In genomic region chr16:53504665-53505064, GRCh38 we compare ENCODE assay signal across 8 cellular contexts. TPM values are rescaled to one million over a fixed set of nuclear protein-coding genes. Genes with fewer than 3 reads are reported as not detected.
DNase-seq lines count a peak whose midpoint lies in the region; ATAC-seq, FAIRE-seq and TF ChIP-seq lines count a peak whose summit lies in the region.

No MANE protein-coding gene starts in this region.

- no peaks in the 10 kb centered on the region; the same call in 2 of the 3 replicates for H3K36me3 Mint-ChIP-seq in GM23338 (ENCODE audit: low read depth)
- H3K36me3 Mint-ChIP-seq in activated CD8-positive, alpha-beta memory T cell treated with anti-CD3 and anti-CD28 coated beads, Interleukin-2, amount 10 ng/mL, durations not matched to agents 7 days and 5 days = peaks cover 8% of the 10 kb centered on the region

- peaks cover 27% of the 10 kb centered on the region for H3K79me2 ChIP-seq in GM23338 (replicated peaks; ENCODE audit: insufficient read depth)

- H3K27me3 ChIP-seq in GM23338 (ENCODE audit: insufficient read depth) (no peaks in the 10 kb centered on the region), skeletal muscle satellite cell (ENCODE audit: control insufficient read depth, insufficient read depth, low read length) (no peaks in the 10 kb centered on the region)

- no peaks in the 10 kb centered on the region for H3K36me3 ChIP-seq in GM23338 (ENCODE audit: insufficient read depth)
- H3K36me3 ChIP-seq in skeletal muscle satellite cell (ENCODE audit: insufficient read depth, low read length) = no peaks in the 10 kb centered on the region

- no peak for DNase-seq in GM23338 (ENCODE audit: low spot score)
- DNase-seq in activated CD8-positive, alpha-beta memory T cell treated with anti-CD3 and anti-CD28 coated beads, Interleukin-2, amount 10 ng/mL, durations not matched to agents 7 days and 5 days = peak; percentile 39
- DNase-seq in fibroblast of villous mesenchyme (ENCODE audit: low read depth) = peak; percentile 46
- no peak for DNase-seq in urothelium cell line (ENCODE audit: low spot score)
- DNase-seq in HEK293T (ENCODE audit: extremely low spot score) = no peak
- no peak for DNase-seq in hypothalamus (lab: John Stamatoyannopoulos, UW)

- peak overlapping the region; percentile 86 for H3K4me3 Mint-ChIP-seq in GM23338
- peak overlapping the region; percentile 91 for H3K4me3 Mint-ChIP-seq in activated CD8-positive, alpha-beta memory T cell treated with anti-CD3 and anti-CD28 coated beads, Interleukin-2, amount 10 ng/mL, durations not matched to agents 7 days and 5 days

- peaks cover 11% of the 10 kb centered on the region for H3K9me2 ChIP-seq in GM23338 (ENCODE audit: insufficient read depth)

- H2AFZ ChIP-seq in GM23338 = peak overlapping the region; percentile 58; the same call in 1 of the 2 replicates

- H3K4me1 ChIP-seq in GM23338 (ENCODE audit: insufficient read depth) (peaks cover 29% of the 10 kb centered on the region), skeletal muscle satellite cell (ENCODE audit: control insufficient read depth, insufficient read depth, low read length) (peaks cover 28% of the 10 kb centered on the region)

- H3F3A ChIP-seq in GM23338 (replicated peaks; ENCODE audit: low read depth) = no peaks in the 10 kb centered on the region; the same call in 1 of the 2 replicates

- no peaks in the 10 kb centered on the region for H3K9me3 ChIP-seq in skeletal muscle satellite cell (replicated peaks; ENCODE audit: low read length)

- H3K27ac ChIP-seq in GM23338 (ENCODE audit: low read depth) = no peak overlapping the region

- peak overlapping the region; percentile 46; the same call in 1 of the 2 replicates for H3K27ac Mint-ChIP-seq in GM23338
- H3K27ac Mint-ChIP-seq in activated CD8-positive, alpha-beta memory T cell treated with anti-CD3 and anti-CD28 coated beads, Interleukin-2, amount 10 ng/mL, durations not matched to agents 7 days and 5 days = peak overlapping the region; percentile 89

- no peaks in the 10 kb centered on the region; the same call in 2 of the 3 replicates for H3K9me3 Mint-ChIP-seq in GM23338
- no peaks in the 10 kb centered on the region for H3K9me3 Mint-ChIP-seq in activated CD8-positive, alpha-beta memory T cell treated with anti-CD3 and anti-CD28 coated beads, Interleukin-2, amount 10 ng/mL, durations not matched to agents 7 days and 5 days (ENCODE audit: low read depth)

- H3K4me3 ChIP-seq in GM23338 (peak overlapping the region; percentile 74), fibroblast of villous mesenchyme (ENCODE audit: low read depth, low read length) (no peak overlapping the region), skeletal muscle satellite cell (ENCODE audit: low read length) (peak overlapping the region; percentile 76)

- TF ChIP-seq CTCF in GM23338 (conservative IDR thresholded peaks at IDR 0.05; ENCODE audit: low read depth in 2 of 2) (no peak), fibroblast of villous mesenchyme (IDR thresholded peaks at IDR 0.05; ENCODE audit: insufficient read depth, low read depth, low read length) (no peak)

- H3K4me2 ChIP-seq in GM23338 = peak overlapping the region; percentile 88
- peak overlapping the region; percentile 93 for H3K4me2 ChIP-seq in skeletal muscle satellite cell (ENCODE audit: low read length)

- FAIRE-seq in urothelium cell line (lab: Jason Lieb, UNC) = no peak

- peak overlapping the region; percentile 69 for H3K9ac ChIP-seq in skeletal muscle satellite cell (ENCODE audit: low read depth, low read length)

- H3K27me3 Mint-ChIP-seq in GM23338 (ENCODE audit: insufficient read depth, low read depth, poor library complexity) = peaks cover 8% of the 10 kb centered on the region
- no peaks in the 10 kb centered on the region for H3K27me3 Mint-ChIP-seq in activated CD8-positive, alpha-beta memory T cell treated with anti-CD3 and anti-CD28 coated beads, Interleukin-2, amount 10 ng/mL, durations not matched to agents 7 days and 5 days

- CTCF ChIA-PET in activated CD8-positive, alpha-beta memory T cell treated with anti-CD3 and anti-CD28 coated beads, Interleukin-2, amount 10 ng/mL, durations not matched to agents 7 days and 5 days (lab: Charles Lee) = interaction anchor here (0.8 to 2.0 kb wide), 5 partner anchors 8 to 168 kb away, joined by 3 to 14 read pairs (median 4); no protein-coding TSS in a partner anchor
- CTCF ChIA-PET in HEK293T (lab: Yijun Ruan, JAX) = interaction anchor here (0.6 kb wide), 1 partner anchor 248 kb away, joined by 3 read pairs; no protein-coding TSS in a partner anchor

- H4K20me1 ChIP-seq in GM23338 (replicated peaks; ENCODE audit: insufficient read depth) = peaks cover 6% of the 10 kb centered on the region

- ATAC-seq in GM23338 = no peak
- ATAC-seq in activated CD8-positive, alpha-beta memory T cell treated with anti-CD3 and anti-CD28 coated beads, Interleukin-2, amount 10 ng/mL, durations not matched to agents 7 days and 5 days = no peak
- ATAC-seq in HG03097 (IDR thresholded peaks at IDR 0.05; ENCODE audit: low FRiP score, unreplicated experiment) = no peak

- POLR2A ChIA-PET in HEK293T (lab: Yijun Ruan, JAX) = interaction anchor here (1.8 kb wide), 1 partner anchor 70 kb away, joined by 7 read pairs; the partner anchor contains the start of gene RBL2

- peaks cover 27% of the 10 kb centered on the region for H3K4me1 Mint-ChIP-seq in GM23338
- peaks cover 45% of the 10 kb centered on the region for H3K4me1 Mint-ChIP-seq in activated CD8-positive, alpha-beta memory T cell treated with anti-CD3 and anti-CD28 coated beads, Interleukin-2, amount 10 ng/mL, durations not matched to agents 7 days and 5 days

TF ChIP-seq in GM23338, 12 proteins besides CTCF, POLR2A, EP300 and RAD21:
- TF ChIP-seq POLR2AphosphoS5 (IDR thresholded peaks at IDR 0.05; ENCODE audit: low read depth) = no peak
- TF ChIP-seq NANOG (IDR thresholded peaks at IDR 0.05; ENCODE audit: borderline replicate concordance) = no peak
- no peak for TF ChIP-seq EZH2phosphoT487 (IDR thresholded peaks at IDR 0.05; ENCODE audit: unreplicated experiment)
- no peak for TF ChIP-seq STAT1 (IDR thresholded peaks at IDR 0.05; ENCODE audit: unreplicated experiment)
- TF ChIP-seq REST (IDR thresholded peaks at IDR 0.05; ENCODE audit: unreplicated experiment) = no peak

TF ChIP-seq in HEK293T, 16 proteins besides CTCF, POLR2A, EP300 and RAD21:
- no peak for TF ChIP-seq ELF4 (IDR thresholded peaks at IDR 0.05)
- TF ChIP-seq FOXK2 (IDR thresholded peaks at IDR 0.05) = no peak
- TF ChIP-seq CTBP1 (IDR thresholded peaks at IDR 0.05; ENCODE audit: borderline replicate concordance) = no peak
- no peak for TF ChIP-seq HDGF (IDR thresholded peaks at IDR 0.05; ENCODE audit: borderline replicate concordance)
- no peak for TF ChIP-seq L3MBTL2 (conservative IDR thresholded peaks at IDR 0.05)
- no peak for TF ChIP-seq PKNOX1 (IDR thresholded peaks at IDR 0.05)
- TF ChIP-seq BHLHE40 (IDR thresholded peaks at IDR 0.05; ENCODE audit: borderline replicate concordance) = no peak
- no peak for TF ChIP-seq ZNF384 (IDR thresholded peaks at IDR 0.05)
- TF ChIP-seq NFRKB (IDR thresholded peaks at IDR 0.05) = no peak
- no peak for TF ChIP-seq TARDBP (IDR thresholded peaks at IDR 0.05)
- no peak for TF ChIP-seq SUZ12 (IDR thresholded peaks at IDR 0.05)

RNA-seq across cellular contexts. Expression of gene AKTIP, which starts 1.7 kb away (rescaled TPM):
- total RNA-seq in GM23338 (2014; rRNA removed; shearing (Covaris generic)) = 14.7 and 21.6 TPM in 2 replicates
- polyA plus RNA-seq in GM23338 (2016; fragmentation: Nextera tagmentation; extraction: Ambion mirVana) = 15.2 and 17.3 TPM in 2 replicates
- total RNA-seq in activated CD8-positive, alpha-beta memory T cell treated with anti-CD3 and anti-CD28 coated beads, Interleukin-2, amount 10 ng/mL, durations not matched to agents 7 days and 5 days = 10 to 100 TPM; 39.7 to 45.8 TPM
- 18.6 and 20.0 TPM in 2 replicates for total RNA-seq in fibroblast of villous mesenchyme
- 11.9 and 14.9 TPM in 2 replicates for total RNA-seq in skeletal muscle satellite cell (2012; rRNA removed)

Comparison
In these comparisons a context has a peak if more than half of its experiments do, and no peak if none do; other contexts are left out.
1. DNase-seq: peak in activated CD8-positive, alpha-beta memory T cell treated with anti-CD3 and anti-CD28 coated beads, Interleukin-2, amount 10 ng/mL, durations not matched to agents 7 days and 5 days (single experiment) and fibroblast of villous mesenchyme (single experiment); none in GM23338 (single experiment), urothelium cell line (single experiment), HEK293T (single experiment) and hypothalamus (0 of 51).